ENCODE assay signal across 16 cellular contexts in genomic region chr12:106333756-106334155, GRCh38.
"Had no signal": no experiment of that assay in that cellular context is flagged by ENCODE, and none has a peak within 500 bp of the region (broad histone marks: within the 10 kb centered on the region; RNA-seq: fewer than 3 reads in every experiment).

No MANE protein-coding gene starts in this region.

- H3K36me3 ChIP-seq: uterus had no signal

- H3K27ac ChIP-seq: left lung, uterus, VCaP had no signal

- H3K27me3 Mint-ChIP-seq: activated CD4-positive, alpha-beta memory T cell treated with anti-CD3 and anti-CD28 coated beads, Interleukin-2, amount 10 ng/mL, durations not matched to agents 7 days and 5 days; activated naive CD8-positive, alpha-beta T cell treated with anti-CD3 and anti-CD28 coated beads, Interleukin-2, amount 10 ng/mL, durations not matched to agents 7 days and 5 days; stimulated activated memory B cell treated with anti-CD40 and anti-IgM and Interleukin-4, amounts not matched to agents 10 μg/mL and 1 μg/mL and 100 μg/mL, for 72 hours had no signal

- H3K9me3 ChIP-seq: left lung, uterus had no signal

- H3K27me3 ChIP-seq: left lung, uterus had no signal

- H3K9me3 Mint-ChIP-seq: activated CD4-positive, alpha-beta memory T cell treated with anti-CD3 and anti-CD28 coated beads, Interleukin-2, amount 10 ng/mL, durations not matched to agents 7 days and 5 days; activated naive CD8-positive, alpha-beta T cell treated with anti-CD3 and anti-CD28 coated beads, Interleukin-2, amount 10 ng/mL, durations not matched to agents 7 days and 5 days; stimulated activated memory B cell treated with anti-CD40 and anti-IgM and Interleukin-4, amounts not matched to agents 10 μg/mL and 1 μg/mL and 100 μg/mL, for 72 hours had no signal

- H3K4me1 ChIP-seq: uterus had no signal

- ATAC-seq: left lung; stimulated activated memory B cell treated with anti-CD40 and anti-IgM and Interleukin-4, amounts not matched to agents 10 μg/mL and 1 μg/mL and 100 μg/mL, for 72 hours had no signal

- H3K4me3 Mint-ChIP-seq: activated CD4-positive, alpha-beta memory T cell treated with anti-CD3 and anti-CD28 coated beads, Interleukin-2, amount 10 ng/mL, durations not matched to agents 7 days and 5 days; activated naive CD8-positive, alpha-beta T cell treated with anti-CD3 and anti-CD28 coated beads, Interleukin-2, amount 10 ng/mL, durations not matched to agents 7 days and 5 days; stimulated activated memory B cell treated with anti-CD40 and anti-IgM and Interleukin-4, amounts not matched to agents 10 μg/mL and 1 μg/mL and 100 μg/mL, for 72 hours had no signal

- H3K27ac Mint-ChIP-seq: activated CD4-positive, alpha-beta memory T cell treated with anti-CD3 and anti-CD28 coated beads, Interleukin-2, amount 10 ng/mL, durations not matched to agents 7 days and 5 days; activated naive CD8-positive, alpha-beta T cell treated with anti-CD3 and anti-CD28 coated beads, Interleukin-2, amount 10 ng/mL, durations not matched to agents 7 days and 5 days; stimulated activated memory B cell treated with anti-CD40 and anti-IgM and Interleukin-4, amounts not matched to agents 10 μg/mL and 1 μg/mL and 100 μg/mL, for 72 hours had no signal

- H3K4me3 ChIP-seq: left lung, uterus had no signal

- DNase-seq: activated CD4-positive, alpha-beta memory T cell treated with anti-CD3 and anti-CD28 coated beads, Interleukin-2, amount 10 ng/mL, durations not matched to agents 7 days and 5 days; activated gamma-delta T cell; activated naive CD8-positive, alpha-beta T cell treated with anti-CD3 and anti-CD28 coated beads, Interleukin-2, amount 10 ng/mL, durations not matched to agents 7 days and 5 days; activated T-cell treated with anti-CD3 and anti-CD28 coated beads, Interleukin-2, amount 50 U/mL, for 48 hours; anterior cingulate cortex; cortex of kidney; effector CD8-positive, alpha-beta T cell; foreskin fibroblast; hippocampal formation; left lung; mammary epithelial cell; posterior cingulate gyrus; retina; uterus had no signal
